In genomic region chr22:24494535-24495364, GRCh38 we compare ENCODE assay signal across 13 cellular contexts. TPM values are rescaled to one million over a fixed set of nuclear protein-coding genes. Genes with fewer than 3 reads are reported as not detected.
DNase-seq lines count a peak whose midpoint lies in the region; ATAC-seq and TF ChIP-seq lines count a peak whose summit lies in the region.
"Had no signal": no experiment of that assay in that cellular context is flagged by ENCODE, and none has a peak within 500 bp of the region (broad histone marks: within the 10 kb centered on the region; RNA-seq: fewer than 3 reads in every experiment).

UPB1 (plus strand) TSS chr22:24495332; CDS start chr22:24495404, 72 bp downstream.

- CTCF ChIA-PET in MCF 10A (lab: Yijun Ruan, JAX): no interaction called here

- POLR2A ChIA-PET in MCF 10A (lab: Yijun Ruan, JAX): interaction anchor here (1.1 kb wide), 1 partner anchor 11 kb away, joined by 3 read pairs; no protein-coding TSS in a partner anchor

- peaks cover 3 to 17% of the 10 kb centered on the region in 2 donors for H3K27me3 ChIP-seq in breast epithelium
- peaks cover 0 to 6% (median 0%) of the 10 kb centered on the region in 4 donors for H3K27me3 ChIP-seq in upper lobe of left lung

- intact Hi-C loops in breast epithelium (cut with DNase I; ENCODE audit: low total_unique reads) (no loop called here), MCF 10A (cut with micrococcal nuclease) (no loop called here), left cardiac atrium (cut with DNase I) (no loop called here), mucosa of descending colon (cut with DNase I, micrococcal nuclease) (no loop called here)

- H3K4me3 ChIP-seq in breast epithelium: peak within 1 kb of the TSS; percentile 11 to 62 (median 37)
- no peak within 1 kb of the TSS for H3K4me3 ChIP-seq in mucosa of descending colon
- peak within 1 kb of the TSS in 3 of 4 donors; percentile 12 to 39 (median 29) for H3K4me3 ChIP-seq in upper lobe of left lung

- H3K27ac Mint-ChIP-seq in MCF 10A (ENCODE audit: low read depth, unreplicated experiment): no peak within 1 kb of the TSS

- DNase-seq in breast epithelium (ENCODE audit: low spot score in 2 of 2): no peak
- DNase-seq in MCF 10A (ENCODE audit: unreplicated experiment): no peak
- peak; percentile 35 for DNase-seq in left cardiac atrium
- DNase-seq in mucosa of descending colon: no peak
- peak in 1 of 2 donors; percentile 85 for DNase-seq in upper lobe of left lung
- no peak for DNase-seq in midbrain (lab: John Stamatoyannopoulos, UW)
- DNase-seq in activated CD8-positive, alpha-beta memory T cell treated with anti-CD3 and anti-CD28 coated beads, Interleukin-2, amount 50 U/mL, for 4 hours: no peak
- DNase-seq: activated CD4-positive, CD25-positive, alpha-beta regulatory T cell treated with anti-CD3 and anti-CD28 coated beads, Interleukin-2, amount 50 U/mL, for 72 hours; activated effector memory CD4-positive, alpha-beta T cell treated with anti-CD3 and anti-CD28 coated beads, Interleukin-2, amount 50 U/mL, for 16 hours; DMS153; NCI-H1105 treated with DMSO at 0.1 percent for 48 hours had no signal

- 50 to 67% methylated on average over 13 to 51 of the region's 76 CpGs for WGBS in upper lobe of left lung, 2 donors

- H3K27ac ChIP-seq in breast epithelium: no peak within 1 kb of the TSS
- H3K27ac ChIP-seq in upper lobe of left lung: no peak within 1 kb of the TSS
- H3K27ac ChIP-seq: 22Rv1 had no signal

- no peak within 1 kb of the TSS for H3K4me3 Mint-ChIP-seq in MCF 10A (ENCODE audit: unreplicated experiment)

- no peaks in the 10 kb centered on the region for H3K9me3 Mint-ChIP-seq in MCF 10A (ENCODE audit: unreplicated experiment)

- H3K4me1 ChIP-seq in breast epithelium (no peaks in the 10 kb centered on the region), mucosa of descending colon (ENCODE audit: low read depth) (peaks cover 8% of the 10 kb centered on the region), upper lobe of left lung (peaks cover 7 to 10% (median 9%) of the 10 kb centered on the region in 4 donors)

- H3K9me3 ChIP-seq in breast epithelium (no peaks in the 10 kb centered on the region), mucosa of descending colon (no peaks in the 10 kb centered on the region), upper lobe of left lung (no peaks in the 10 kb centered on the region)

- ATAC-seq in left cardiac atrium (peak; percentile 32 to 60), mucosa of descending colon (peak; percentile 32), upper lobe of left lung (ENCODE audit: low FRiP score in 2 of 2) (peak in 1 of 2 donors; percentile 40), GM19463 (IDR thresholded peaks at IDR 0.05; ENCODE audit: unreplicated experiment) (no peak)

- no peak for TF ChIP-seq EP300 in upper lobe of left lung (IDR thresholded peaks at IDR 0.05)

- H3K36me3 Mint-ChIP-seq in MCF 10A (ENCODE audit: insufficient read depth, unreplicated experiment): no peaks in the 10 kb centered on the region

- H3K36me3 ChIP-seq in breast epithelium (no peaks in the 10 kb centered on the region), mucosa of descending colon (ENCODE audit: low read depth) (no peaks in the 10 kb centered on the region), upper lobe of left lung (no peaks in the 10 kb centered on the region)

- TF ChIP-seq POLR2A in breast epithelium (IDR thresholded peaks at IDR 0.05) (no peak), upper lobe of left lung (IDR thresholded peaks at IDR 0.05) (no peak)

- TF ChIP-seq CTCF in breast epithelium (IDR thresholded peaks at IDR 0.05) (no peak), MCF 10A (IDR thresholded peaks at IDR 0.05; ENCODE audit: unreplicated experiment) (no peak), mucosa of descending colon (IDR thresholded peaks at IDR 0.05) (no peak), upper lobe of left lung (IDR thresholded peaks at IDR 0.05) (no peak)

- no peaks in the 10 kb centered on the region for H3K4me1 Mint-ChIP-seq in MCF 10A (ENCODE audit: insufficient read depth, unreplicated experiment)

- H3K27me3 Mint-ChIP-seq in MCF 10A (ENCODE audit: insufficient read depth, unreplicated experiment): no peaks in the 10 kb centered on the region

- BruUV-seq in MCF 10A (replicated peaks; lab: Mats Ljungman, UMichigan): no TSS peak

RNA-seq across cellular contexts. Expression of gene UPB1, which starts in this region (rescaled TPM):
- total RNA-seq in breast epithelium: under 1 TPM; 0.16 to 0.44 (median 0.33) TPM
- total RNA-seq in MCF 10A (2022): not detected in 2 replicates
- total RNA-seq in left cardiac atrium: 1 to 10 TPM in 1 of 2 donors, under 1 TPM in 1; 0.68 to 2.3 TPM
- under 1 TPM; 0.16 to 0.20 (median 0.19) TPM for total RNA-seq in mucosa of descending colon
- total RNA-seq in upper lobe of left lung: 1 to 10 TPM in 5 of 6 donors, under 1 TPM in 1; 0.91 to 9.4 (median 1.4) TPM

Comparison
In these comparisons a context has a peak if more than half of its experiments do, and no peak if none do; other contexts are left out.
1. Peak in ATAC-seq in mucosa of descending colon; RNA of the gene not detected or under 1 TPM.